ENCODE assay signal across 20 cellular contexts in genomic region chr2:178142274-178143065, GRCh38. TPM values are rescaled to one million over a fixed set of nuclear protein-coding genes. Genes with fewer than 3 reads are reported as not detected.
DNase-seq lines count a peak whose midpoint lies in the region; ATAC-seq and TF ChIP-seq lines count a peak whose summit lies in the region.
"Had no signal": no experiment of that assay in that cellular context is flagged by ENCODE, and none has a peak within 500 bp of the region (broad histone marks: within the 10 kb centered on the region; RNA-seq: fewer than 3 reads in every experiment).

No MANE protein-coding gene starts in this region.

- H2BK5ac ChIP-seq in mesenchymal stem cell (ENCODE audit: low read depth, low read length, poor library complexity, severe bottlenecking), result no peak overlapping the region

- no peak overlapping the region for H3K4me2 ChIP-seq in mesenchymal stem cell (ENCODE audit: low read length, poor library complexity, severe bottlenecking)

- no peaks in the 10 kb centered on the region for H3K36me3 ChIP-seq in mesenchymal stem cell (ENCODE audit: control insufficient read depth in 1 of 2, insufficient read depth in 2 of 2, low read depth in 1 of 2, low read length in 2 of 2)
- H3K36me3 ChIP-seq: ovary had no signal

- peak; percentile 40 for DNase-seq in MV-4-11 (lab: John Stamatoyannopoulos, UW)
- peak; percentile 34 for DNase-seq in mesenchymal stem cell
- DNase-seq in SHP77 (lab: John Stamatoyannopoulos, UW), result no peak
- no peak for DNase-seq in left lobe of liver (ENCODE audit: low spot score)
- DNase-seq: activated CD4-positive, alpha-beta T cell treated with anti-CD3 and anti-CD28 coated beads for 4 hours; activated naive CD8-positive, alpha-beta T cell treated with anti-CD3 and anti-CD28 coated beads for 36 hours; activated T-cell treated with anti-CD3 and anti-CD28 coated beads for 4 hours; immature natural killer cell; midbrain; MM.1S; NCI-H2227 treated with DMSO at 0.1 percent for 48 hours; ovary; RPMI8226; substantia nigra; T-helper 2 cell had no signal

- 90% methylated on average over 4 of the region's 5 CpGs for WGBS in mesenchymal stem cell

- H3K23ac ChIP-seq in mesenchymal stem cell (ENCODE audit: low read length in 2 of 2), result no peak overlapping the region

- no peak overlapping the region for H2BK12ac ChIP-seq in mesenchymal stem cell (ENCODE audit: low read length in 2 of 2)

- H2BK15ac ChIP-seq in mesenchymal stem cell (ENCODE audit: low read depth, poor library complexity, severe bottlenecking), result no peak overlapping the region

- H3K9me3 ChIP-seq in mesenchymal stem cell (ENCODE audit: control insufficient read depth, low read length), result no peaks in the 10 kb centered on the region
- H3K9me3 ChIP-seq: ovary had no signal

- no peak overlapping the region for H4K8ac ChIP-seq in mesenchymal stem cell (ENCODE audit: low read length)

- no peak overlapping the region for H2BK120ac ChIP-seq in mesenchymal stem cell (ENCODE audit: low read depth, low read length)

- no peak overlapping the region for H2AK5ac ChIP-seq in mesenchymal stem cell (ENCODE audit: low read length, severe bottlenecking)

- H3K4me3 ChIP-seq in mesenchymal stem cell (ENCODE audit: insufficient read depth in 1 of 2, low read depth in 1 of 2, low read length in 2 of 2), result no peak overlapping the region
- H3K4me3 ChIP-seq: ovary had no signal

- H3K18ac ChIP-seq in mesenchymal stem cell (ENCODE audit: low read depth in 1 of 2, low read length in 2 of 2), result no peak overlapping the region

- no peak overlapping the region for H3K4ac ChIP-seq in mesenchymal stem cell (ENCODE audit: low read depth in 1 of 2, low read length in 2 of 2)

- peak; percentile 54 for ATAC-seq in GM18867 (IDR thresholded peaks at IDR 0.05; ENCODE audit: unreplicated experiment)
- ATAC-seq in SK-N-SH treated with all-trans-retinoic acid at 6 μM for 48 hours, result peak; percentile 83
- no peak for ATAC-seq in GM18909 (IDR thresholded peaks at IDR 0.05; ENCODE audit: poor library complexity, unreplicated experiment)
- ATAC-seq in GM21423 (IDR thresholded peaks at IDR 0.05; ENCODE audit: unreplicated experiment), result no peak
- ATAC-seq in left lobe of liver, result no peak
- ATAC-seq: HCT116 had no signal

- H3K9ac ChIP-seq in mesenchymal stem cell (ENCODE audit: low read length), result no peak overlapping the region

- H3K27ac ChIP-seq in mesenchymal stem cell (ENCODE audit: low read length, poor library complexity, severe bottlenecking), result no peak overlapping the region
- H3K27ac ChIP-seq: ovary had no signal

- H3K27me3 ChIP-seq in mesenchymal stem cell (ENCODE audit: control insufficient read depth in 1 of 2, insufficient read depth in 1 of 2, low read length in 2 of 2), result no peaks in the 10 kb centered on the region
- H3K27me3 ChIP-seq: ovary had no signal

- H3K4me1 ChIP-seq in mesenchymal stem cell (ENCODE audit: control insufficient read depth, insufficient read depth, low read depth, low read length), result no peaks in the 10 kb centered on the region

- no peaks in the 10 kb centered on the region for H3K79me1 ChIP-seq in mesenchymal stem cell (replicated peaks; ENCODE audit: low read length, poor library complexity, severe bottlenecking)

- no peak overlapping the region for H2AFZ ChIP-seq in mesenchymal stem cell (ENCODE audit: low read depth, low read length)

- no peak overlapping the region for H3K14ac ChIP-seq in mesenchymal stem cell (ENCODE audit: low read length in 2 of 2)

- no peak overlapping the region for H4K91ac ChIP-seq in mesenchymal stem cell (ENCODE audit: low read length)

TF ChIP-seq in SK-N-SH treated with all-trans-retinoic acid at 6 μM for 48 hours, 23 proteins besides CTCF, POLR2A, EP300 and RAD21:
- no peak for TF ChIP-seq ZNF565 (CRISPR knock-in tag; conservative IDR thresholded peaks at IDR 0.05; ENCODE audit: low read depth)
- TF ChIP-seq ZNF8 (CRISPR knock-in tag; IDR thresholded peaks at IDR 0.05), result no peak
- no peak for TF ChIP-seq POU6F1 (CRISPR knock-in tag; IDR thresholded peaks at IDR 0.05; ENCODE audit: borderline replicate concordance, low read depth)
- no peak for TF ChIP-seq RARB (CRISPR knock-in tag; IDR thresholded peaks at IDR 0.05)
- no peak for TF ChIP-seq SNAI2 (CRISPR knock-in tag; IDR thresholded peaks at IDR 0.05)

RNA-seq across cellular contexts. Expression of gene RBM45, which starts 30.2 kb away (rescaled TPM):
- polyA plus RNA-seq in mesenchymal stem cell (2013, experiment 1 of 2), result 17.2 TPM
- 18.3 TPM for polyA plus RNA-seq in mesenchymal stem cell (2013, experiment 2 of 2)
- total RNA-seq in left lobe of liver, result 4.0 TPM

RNA-seq across cellular contexts. Expression of gene OSBPL6, which starts 51.8 kb away (rescaled TPM):
- 5.0 TPM for polyA plus RNA-seq in mesenchymal stem cell (2013, experiment 1 of 2)
- 5.0 TPM for polyA plus RNA-seq in mesenchymal stem cell (2013, experiment 2 of 2)
- 1.8 TPM for total RNA-seq in left lobe of liver
- polyA plus RNA-seq: immature natural killer cell had no signal

Comparison
In these comparisons a context has a peak if more than half of its experiments do, and no peak if none do; other contexts are left out.
1. ATAC-seq: peak in GM18867 (single experiment) and SK-N-SH treated with all-trans-retinoic acid at 6 μM for 48 hours (single experiment); none in GM18909 (single experiment), GM21423 (single experiment) and left lobe of liver (single experiment).
2. DNase-seq: peak in MV-4-11 (single experiment) and mesenchymal stem cell (single experiment); none in SHP77 (0 of 2) and left lobe of liver (single experiment).